9 cellular contexts compared by ENCODE assay signal in genomic region chr7:142587578-142588191, GRCh38.
DNase-seq lines count a peak whose midpoint lies in the region; ATAC-seq and TF ChIP-seq lines count a peak whose summit lies in the region.
"Had no signal": no experiment of that assay in that cellular context is flagged by ENCODE, and none has a peak within 500 bp of the region (broad histone marks: within the 10 kb centered on the region; RNA-seq: fewer than 3 reads in every experiment).

No MANE protein-coding gene starts in this region.

- peak; percentile 85 for ATAC-seq in GM18517 (IDR thresholded peaks at IDR 0.05; ENCODE audit: unreplicated experiment)
- peak; percentile 80 for ATAC-seq in HG02840 (IDR thresholded peaks at IDR 0.05; ENCODE audit: low FRiP score, unreplicated experiment)
- ATAC-seq in right lobe of liver, result peak; percentile 72 to 98 (median 94)

- peak; percentile 65 for DNase-seq in Caki2 (ENCODE audit: low read depth)
- DNase-seq in NCI-H2171 (lab: John Stamatoyannopoulos, UW), result peak; percentile 11
- no peak for DNase-seq in right lobe of liver
- no peak for DNase-seq in cortex of kidney (lab: John Stamatoyannopoulos, UW)
- no peak for DNase-seq in ovary

- H3K4me1 ChIP-seq in right lobe of liver (peaks cover 0 to 9% (median 3%) of the 10 kb centered on the region in 4 donors), ovary (ENCODE audit: insufficient read depth) (no peaks in the 10 kb centered on the region)

- H3K27me3 ChIP-seq in right lobe of liver (no peaks in the 10 kb centered on the region), ovary (no peaks in the 10 kb centered on the region)

- no peak overlapping the region for H3K27ac Mint-ChIP-seq in brain
- H3K27ac Mint-ChIP-seq: activated naive CD8-positive, alpha-beta T cell had no signal

- no peaks in the 10 kb centered on the region for H3K9me3 Mint-ChIP-seq in brain

- H3K4me3 Mint-ChIP-seq in brain, result no peak overlapping the region
- H3K4me3 Mint-ChIP-seq: activated naive CD8-positive, alpha-beta T cell had no signal

- in situ Hi-C loops in Caki2 (cut with HindIII; ENCODE audit: low pct_unique_long_range_greater_than_20kb, low sequenced_read_pairs), result no loop called here

- H3K4me1 Mint-ChIP-seq in brain, result peaks cover 3% of the 10 kb centered on the region

- H3K4me3 ChIP-seq in right lobe of liver (no peak overlapping the region), ovary (no peak overlapping the region)

- peaks cover 4% of the 10 kb centered on the region for H3K27me3 Mint-ChIP-seq in brain
- H3K27me3 Mint-ChIP-seq: activated naive CD8-positive, alpha-beta T cell had no signal

- H3K36me3 Mint-ChIP-seq in brain, result no peaks in the 10 kb centered on the region
- H3K36me3 Mint-ChIP-seq: activated naive CD8-positive, alpha-beta T cell had no signal

- H3K9me3 ChIP-seq in right lobe of liver, result no peaks in the 10 kb centered on the region
- no peaks in the 10 kb centered on the region for H3K9me3 ChIP-seq in ovary

- no peaks in the 10 kb centered on the region for H3K36me3 ChIP-seq in right lobe of liver
- H3K36me3 ChIP-seq in ovary, result no peaks in the 10 kb centered on the region

- no peak for TF ChIP-seq EP300 in ovary (IDR thresholded peaks at IDR 0.05)

- no peak overlapping the region for H3K27ac ChIP-seq in right lobe of liver
- no peak overlapping the region for H3K27ac ChIP-seq in ovary

- 47% methylated on average over 5 of the region's 5 CpGs for WGBS in right lobe of liver (ENCODE audit: insufficient coverage, low coverage, low lambda C conversion rate, missing lambda C conversion rate)
- WGBS in ovary, 3 donors, result 57 to 68% (median 64%) methylated on average over 5 of the region's 5 CpGs

- peak; percentile 47 to 50 for TF ChIP-seq CTCF in brain (conservative IDR thresholded peaks at IDR 0.05)
- TF ChIP-seq CTCF in right lobe of liver (IDR thresholded peaks at IDR 0.05), result peak in 3 of 4 donors; percentile 60 to 72 (median 63)
- TF ChIP-seq CTCF in ovary (IDR thresholded peaks at IDR 0.05), result no peak

- TF ChIP-seq POLR2A in right lobe of liver (IDR thresholded peaks at IDR 0.05) (no peak), ovary (IDR thresholded peaks at IDR 0.05) (no peak)

- intact Hi-C loops in right lobe of liver (cut with DNase I) (no loop called here), ovary (cut with DNase I) (no loop called here)

Comparison
In these comparisons a context has a peak if more than half of its experiments do, and no peak if none do; other contexts are left out.
1. DNase-seq: peak in Caki2 (single experiment) and NCI-H2171 (single experiment); none in right lobe of liver (0 of 3), cortex of kidney (single experiment) and ovary (0 of 5).
2. CTCF ChIP-seq: peak in brain (2 of 2) and right lobe of liver (3 of 4); none in ovary (0 of 3).
3. Peak in every context shown above with its lines, with median percentiles within 50 percentile points of each other: ATAC-seq.